ENCODE assay signal across 13 cellular contexts in genomic region chr1:226712779-226713420, GRCh38. TPM values are rescaled to one million over a fixed set of nuclear protein-coding genes. Genes with fewer than 3 reads are reported as not detected.
A peak's percentile ranks its signal among the peaks of the same experiment; 100 is the strongest.
DNase-seq lines count a peak whose midpoint lies in the region; ATAC-seq and TF ChIP-seq lines count a peak whose summit lies in the region.
"Had no signal": no experiment of that assay in that cellular context is flagged by ENCODE, and none has a peak within 500 bp of the region (broad histone marks: within the 10 kb centered on the region; RNA-seq: fewer than 3 reads in every experiment).

No MANE protein-coding gene starts in this region.

- peak overlapping the region; percentile 21; the same call in 1 of the 2 replicates for H2AFZ ChIP-seq in MM.1S (ENCODE audit: low read length)

- H3K9ac ChIP-seq in BLaER1: peak overlapping the region; percentile 71
- H3K9ac ChIP-seq in MM.1S (ENCODE audit: low read length): peak overlapping the region; percentile 63

- no peaks in the 10 kb centered on the region for H3K9me3 ChIP-seq in BLaER1
- H3K9me3 ChIP-seq in MM.1S (replicated peaks; ENCODE audit: insufficient read depth, low read length): no peaks in the 10 kb centered on the region
- H3K9me3 ChIP-seq: Caco-2, SJSA1 had no signal

- H3K9me2 ChIP-seq in MM.1S (replicated peaks; ENCODE audit: insufficient read depth, low read length): no peaks in the 10 kb centered on the region

- H4K20me1 ChIP-seq in BLaER1 (peaks cover 33% of the 10 kb centered on the region), MM.1S (ENCODE audit: insufficient read depth, low read length) (no peaks in the 10 kb centered on the region)

- H3F3A ChIP-seq in MM.1S (ENCODE audit: insufficient read depth, low read length): peaks cover 34% of the 10 kb centered on the region

- peak; percentile 22 for ATAC-seq in GM18907 (IDR thresholded peaks at IDR 0.05; ENCODE audit: unreplicated experiment)
- no peak for ATAC-seq in HG03469 (IDR thresholded peaks at IDR 0.05; ENCODE audit: unreplicated experiment)
- no peak for ATAC-seq in foreskin keratinocyte
- ATAC-seq in HG03520 (IDR thresholded peaks at IDR 0.05; ENCODE audit: unreplicated experiment): no peak

- peaks cover 89% of the 10 kb centered on the region for H3K79me2 ChIP-seq in MM.1S (ENCODE audit: low read length)

- DNase-seq in MM.1S: peak; percentile 76
- DNase-seq in erythroblast (lab: John Stamatoyannopoulos, UW): peak; percentile 46 to 80
- DNase-seq in foreskin keratinocyte: no peak
- no peak for DNase-seq in SW480 (ENCODE audit: low spot score)
- DNase-seq: activated gamma-delta T cell, Caco-2, kidney, NCI-H1930 had no signal

- peaks cover 13% of the 10 kb centered on the region for H3K36me3 ChIP-seq in BLaER1
- 0 out of 2 replicates have a peak, but pooled peaks cover 3% of the 10 kb centered on the region for H3K36me3 ChIP-seq in MM.1S (replicated peaks; ENCODE audit: insufficient read depth, low read length)
- H3K36me3 ChIP-seq: SJSA1 had no signal

- H3K27me3 ChIP-seq in BLaER1: no peaks in the 10 kb centered on the region
- no peaks in the 10 kb centered on the region for H3K27me3 ChIP-seq in MM.1S (replicated peaks; ENCODE audit: insufficient read depth, low read length)
- H3K27me3 ChIP-seq in foreskin keratinocyte: no peaks in the 10 kb centered on the region
- H3K27me3 ChIP-seq: SJSA1 had no signal

- peaks cover 98% of the 10 kb centered on the region for H3K4me1 ChIP-seq in BLaER1
- peaks cover 40% of the 10 kb centered on the region for H3K4me1 ChIP-seq in MM.1S (ENCODE audit: low read length)
- H3K4me1 ChIP-seq in foreskin keratinocyte: peaks cover 22% of the 10 kb centered on the region
- H3K4me1 ChIP-seq: Caco-2 had no signal

- H3K4me2 ChIP-seq in BLaER1 (peak overlapping the region; percentile 96), MM.1S (ENCODE audit: low read depth, low read length) (peak overlapping the region; percentile 93)

- H3K4me3 ChIP-seq in BLaER1 (peak overlapping the region; percentile 53), MM.1S (ENCODE audit: low read length) (peak overlapping the region; percentile 49)
- H3K4me3 ChIP-seq: SJSA1 had no signal

- TF ChIP-seq CTCF in MM.1S (IDR thresholded peaks at IDR 0.05; ENCODE audit: low read length): no peak
- TF ChIP-seq CTCF in foreskin keratinocyte (conservative IDR thresholded peaks at IDR 0.05): no peak

- H3K27ac ChIP-seq in BLaER1 (peak overlapping the region; percentile 85), MM.1S (ENCODE audit: low read length) (peak overlapping the region; percentile 89), foreskin keratinocyte (no peak overlapping the region)
- H3K27ac ChIP-seq: SJSA1 had no signal

- no peak for TF ChIP-seq POLR2A in erythroblast (IDR thresholded peaks at IDR 0.05; ENCODE audit: low read length)

RNA-seq across cellular contexts. Expression of gene ITPKB, which starts 26.2 kb away (rescaled TPM):
- total RNA-seq in foreskin keratinocyte: 11.7 and 11.9 TPM in 2 replicates
- polyA plus RNA-seq in foreskin keratinocyte: 3.5 and 3.9 TPM in 2 replicates

Comparison
In these comparisons a context has a peak if more than half of its experiments do, and no peak if none do; other contexts are left out.
1. DNase-seq: peak in MM.1S (single experiment) and erythroblast (2 of 2); none in foreskin keratinocyte (0 of 2) and SW480 (single experiment).